Comparison of ENCODE assay signal across 8 cellular contexts in the genomic region with DNA sequence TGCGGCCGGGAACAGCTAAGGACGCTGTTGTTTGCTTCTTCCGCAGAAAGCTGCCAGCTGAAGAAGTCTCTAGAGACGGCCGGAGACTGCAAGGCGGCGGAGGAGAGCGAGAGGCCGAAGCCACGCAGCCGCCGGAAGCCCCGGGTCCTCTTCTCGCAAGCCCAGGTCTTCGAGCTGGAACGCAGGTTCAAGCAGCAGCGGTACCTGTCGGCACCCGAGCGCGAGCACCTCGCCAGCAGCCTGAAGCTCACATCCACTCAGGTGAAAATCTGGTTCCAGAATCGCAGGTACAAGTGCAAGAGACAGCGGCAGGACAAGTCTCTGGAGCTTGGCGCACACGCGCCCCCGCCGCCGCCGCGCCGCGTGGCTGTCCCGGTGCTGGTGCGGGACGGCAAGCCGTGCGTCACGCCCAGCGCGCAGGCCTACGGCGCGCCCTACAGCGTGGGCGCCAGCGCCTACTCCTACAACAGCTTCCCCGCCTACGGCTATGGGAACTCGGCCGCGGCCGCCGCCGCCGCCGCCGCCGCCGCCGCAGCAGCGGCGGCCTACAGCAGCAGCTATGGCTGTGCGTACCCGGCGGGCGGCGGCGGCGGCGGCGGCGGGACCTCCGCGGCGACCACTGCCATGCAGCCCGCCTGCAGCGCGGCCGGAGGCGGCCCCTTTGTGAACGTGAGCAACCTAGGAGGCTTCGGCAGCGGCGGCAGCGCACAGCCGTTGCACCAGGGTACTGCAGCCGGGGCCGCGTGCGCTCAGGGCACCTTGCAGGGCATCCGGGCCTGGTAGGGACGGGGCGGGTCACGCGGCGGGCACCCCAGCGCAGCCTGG. TPM values are rescaled to one million over a fixed set of nuclear protein-coding genes. Genes with fewer than 3 reads are reported as not detected.
DNase-seq lines count a peak whose midpoint lies in the region; ATAC-seq, FAIRE-seq and TF ChIP-seq lines count a peak whose summit lies in the region.

No MANE protein-coding gene starts in this region.

- H3K9me3 ChIP-seq in esophagus (ENCODE audit: control insufficient read depth in 2 of 2, insufficient read depth in 1 of 2, low read depth in 1 of 2, low read length in 1 of 2) = peaks cover 0 to 13% of the 10 kb centered on the region in 2 donors
- H3K9me3 ChIP-seq in pancreas = no peaks in the 10 kb centered on the region

- DNase-seq in DMS114 treated with DMSO at 0.1 percent for 48 hours (lab: John Stamatoyannopoulos, UW; ENCODE audit: unreplicated experiment) = peak; percentile 20
- peak; percentile 54 for DNase-seq in NCI-H226
- no peak for DNase-seq in pancreas
- DNase-seq in NCI-H1436 (lab: John Stamatoyannopoulos, UW) = no peak
- DNase-seq in middle frontal gyrus (ENCODE audit: extremely low spot score, low spot score) = no peak

- ATAC-seq in pancreas (peak; percentile 13 to 64 (median 33)), GM21447 (IDR thresholded peaks at IDR 0.05; ENCODE audit: unreplicated experiment) (no peak), GM18858 (IDR thresholded peaks at IDR 0.05; ENCODE audit: unreplicated experiment) (no peak)

- peaks cover 32 to 61% of the 10 kb centered on the region in 2 donors for H3K27me3 ChIP-seq in esophagus (ENCODE audit: control insufficient read depth in 1 of 2, insufficient read depth in 2 of 2, low read length in 2 of 2)
- peaks cover 0 to 72% (median 19%) of the 10 kb centered on the region in 4 donors for H3K27me3 ChIP-seq in pancreas

- no peaks in the 10 kb centered on the region for H3K36me3 ChIP-seq in esophagus (ENCODE audit: control insufficient read depth in 2 of 2, insufficient read depth in 2 of 2, low read length in 1 of 2)
- H3K36me3 ChIP-seq in pancreas = no peaks in the 10 kb centered on the region

- FAIRE-seq in pancreas (lab: Jason Lieb, UNC) = no peak

- TF ChIP-seq CTCF in pancreas (IDR thresholded peaks at IDR 0.05) = no peak

- H3K4me1 ChIP-seq in esophagus (ENCODE audit: control insufficient read depth in 2 of 2, insufficient read depth in 2 of 2, low read length in 1 of 2) (peaks cover 10 to 20% of the 10 kb centered on the region in 2 donors), pancreas (peaks cover 0 to 4% (median 0%) of the 10 kb centered on the region in 3 donors)

- intact Hi-C loops in pancreas (cut with DNase I) = no loop called here

- 1% methylated on average over 83 to 100 of the region's 100 CpGs for WGBS in esophagus, 2 donors
- WGBS in pancreas, 2 donors = 1 to 2% methylated on average over 73 to 100 of the region's 100 CpGs

- H3K4me3 ChIP-seq in esophagus (ENCODE audit: low read depth in 1 of 2, low read length in 2 of 2) = peak overlapping the region; percentile 21 to 36
- H3K4me3 ChIP-seq in pancreas = peak overlapping the region in 3 of 4 donors; percentile 16 to 47 (median 27)

- no peak overlapping the region for H3K27ac ChIP-seq in esophagus (ENCODE audit: low read depth in 2 of 2, low read length in 1 of 2)
- no peak overlapping the region for H3K27ac ChIP-seq in pancreas

RNA-seq across cellular contexts. Expression of gene NKX2-3, which starts 2.4 kb away (rescaled TPM):
- polyA plus RNA-seq in esophagus (1 to 10 TPM in 1 of 2 donors, under 1 TPM in 1; 0.14 to 1.1 TPM), pancreas (1 to 10 TPM; 1.0 to 6.2 TPM)
- total RNA-seq in pancreas = 1 to 10 TPM in 3 of 6 donors, under 1 TPM in 3; 0.28 to 2.3 (median 1.2) TPM

Comparison
In these comparisons a context has a peak if more than half of its experiments do, and no peak if none do; other contexts are left out.
1. DNase-seq: peak in DMS114 treated with DMSO at 0.1 percent for 48 hours (single experiment) and NCI-H226 (single experiment); none in pancreas (0 of 6), NCI-H1436 (single experiment) and middle frontal gyrus (single experiment).
2. ATAC-seq: peak in pancreas (4 of 4); none in GM21447 (single experiment) and GM18858 (single experiment).